Comparison of ENCODE assay signal across 29 cellular contexts in genomic region chr14:81766597-81766996, GRCh38.
DNase-seq lines count a peak whose midpoint lies in the region; ATAC-seq and TF ChIP-seq lines count a peak whose summit lies in the region.
"Had no signal": no experiment of that assay in that cellular context is flagged by ENCODE, and none has a peak within 500 bp of the region (broad histone marks: within the 10 kb centered on the region; RNA-seq: fewer than 3 reads in every experiment).

No MANE protein-coding gene starts in this region.

- peak; percentile 52 for DNase-seq in NOMO-1 treated with DMSO at 0.1 percent for 48 hours (lab: John Stamatoyannopoulos, UW; ENCODE audit: unreplicated experiment)
- peak; percentile 5 for DNase-seq in globus pallidus (ENCODE audit: low spot score)
- no peak for DNase-seq in upper lobe of right lung
- DNase-seq in activated CD4-positive, CD25-positive, alpha-beta regulatory T cell treated with anti-CD3 and anti-CD28 coated beads, Interleukin-2, amount 50 U/mL, for 72 hours: no peak
- DNase-seq: activated CD4-positive, alpha-beta T cell treated with anti-CD3 and anti-CD28 coated beads, Interleukin-2, amount 50 U/mL, for 4 hours; activated naive CD4-positive, alpha-beta T cell; activated naive CD8-positive, alpha-beta T cell treated with anti-CD3 and anti-CD28 coated beads, Interleukin-2, amount 50 U/mL, for 24 hours; activated T-cell treated with anti-CD3 and anti-CD28 coated beads, Interleukin-2, amount 50 U/mL, for 72 hours; colonic mucosa; effector CD8-positive, alpha-beta T cell; GDM1; hippocampal formation; NCI-H1417; NCI-H2081; NCI-H226; NCI-H526 treated with DMSO at 0.1 percent for 48 hours; psoas muscle; RPMI8226; SK-N-SH; stimulated activated CD4-positive, alpha-beta T cell treated with anti-CD3 and anti-CD28 coated beads, Interleukin-2, amount 100 ng/mL, for 48 hours; stimulated activated naive CD8-positive, alpha-beta T cell treated with anti-CD3 and anti-CD28 coated beads, Interleukin-15, amount 100 ng/mL, for 72 hours had no signal

- no peaks in the 10 kb centered on the region for H3K36me3 ChIP-seq in upper lobe of right lung
- H3K36me3 ChIP-seq: cardiac muscle cell, colonic mucosa had no signal

- no peaks in the 10 kb centered on the region for H3K4me1 ChIP-seq in upper lobe of right lung
- H3K4me1 ChIP-seq: colonic mucosa, psoas muscle had no signal

- intact Hi-C loops in upper lobe of right lung (cut with DNase I): no loop called here

- ATAC-seq in HG02610 (IDR thresholded peaks at IDR 0.05; ENCODE audit: unreplicated experiment) (peak; percentile 43), upper lobe of right lung (peak; percentile 39), HG02678 (IDR thresholded peaks at IDR 0.05; ENCODE audit: unreplicated experiment) (no peak), HG03521 (IDR thresholded peaks at IDR 0.05; ENCODE audit: unreplicated experiment) (no peak)
- ATAC-seq: activated naive CD8-positive, alpha-beta T cell treated with anti-CD3 and anti-CD28 coated beads, Interleukin-2, amount 50 U/mL, for 24 hours; activated T-cell treated with anti-CD3 and anti-CD28 coated beads, Interleukin-2, amount 50 U/mL, for 72 hours; HCT116; left lobe of liver; psoas muscle; sciatic nerve; stimulated activated naive CD8-positive, alpha-beta T cell treated with anti-CD3 and anti-CD28 coated beads, Interleukin-15, amount 100 ng/mL, for 72 hours had no signal

- no peaks in the 10 kb centered on the region for H3K27me3 ChIP-seq in upper lobe of right lung
- H3K27me3 ChIP-seq: cardiac muscle cell, colonic mucosa had no signal

- H3K9me3 ChIP-seq in upper lobe of right lung: no peaks in the 10 kb centered on the region
- H3K9me3 ChIP-seq: colonic mucosa, psoas muscle had no signal

- H3K27ac ChIP-seq in upper lobe of right lung: no peak overlapping the region
- H3K27ac ChIP-seq: C4-2B, cardiac muscle cell, colonic mucosa, psoas muscle had no signal

- H3K4me3 ChIP-seq in upper lobe of right lung: no peak overlapping the region
- H3K4me3 ChIP-seq: cardiac muscle cell, colonic mucosa, psoas muscle had no signal

- TF ChIP-seq CTCF in upper lobe of right lung (IDR thresholded peaks at IDR 0.05): no peak

Comparison
In these comparisons a context has a peak if more than half of its experiments do, and no peak if none do; other contexts are left out.
1. ATAC-seq: peak in HG02610 (single experiment) and upper lobe of right lung (single experiment); none in HG02678 (single experiment) and HG03521 (single experiment).
2. DNase-seq: peak in NOMO-1 treated with DMSO at 0.1 percent for 48 hours (single experiment) and globus pallidus (single experiment); none in upper lobe of right lung (single experiment) and activated CD4-positive, CD25-positive, alpha-beta regulatory T cell treated with anti-CD3 and anti-CD28 coated beads, Interleukin-2, amount 50 U/mL, for 72 hours (single experiment).